In genomic region chr18:28793911-28794310, GRCh38 we compare ENCODE assay signal across 14 cellular contexts.
A peak's percentile ranks its signal among the peaks of the same experiment; 100 is the strongest.
DNase-seq lines count a peak whose midpoint lies in the region; ATAC-seq, FAIRE-seq and TF ChIP-seq lines count a peak whose summit lies in the region.
"Had no signal": no experiment of that assay in that cellular context is flagged by ENCODE, and none has a peak within 500 bp of the region (broad histone marks: within the 10 kb centered on the region; RNA-seq: fewer than 3 reads in every experiment).

No MANE protein-coding gene starts in this region.

- H3F3A ChIP-seq in GM23338 (replicated peaks; ENCODE audit: low read depth) = no peaks in the 10 kb centered on the region

- H3K27me3 ChIP-seq in GM23338 (ENCODE audit: insufficient read depth) (no peaks in the 10 kb centered on the region), colonic mucosa (no peaks in the 10 kb centered on the region)
- H3K27me3 ChIP-seq: foreskin keratinocyte had no signal

- H3K36me3 ChIP-seq in GM23338 (ENCODE audit: insufficient read depth) (no peaks in the 10 kb centered on the region), colonic mucosa (no peaks in the 10 kb centered on the region)

- H3K79me2 ChIP-seq in GM23338 (replicated peaks; ENCODE audit: insufficient read depth) = no peaks in the 10 kb centered on the region

- TF ChIP-seq CTCF in GM23338 (conservative IDR thresholded peaks at IDR 0.05; ENCODE audit: low read depth in 2 of 2) = no peak
- TF ChIP-seq CTCF in cardiac fibroblast (IDR thresholded peaks at IDR 0.05; ENCODE audit: low read depth, low read length) = no peak
- TF ChIP-seq CTCF in colonic mucosa (IDR thresholded peaks at IDR 0.05) = no peak

- no peaks in the 10 kb centered on the region for H3K9me3 Mint-ChIP-seq in GM23338

- H3K4me2 ChIP-seq in GM23338 = no peak overlapping the region

- no peak for ATAC-seq in GM23338
- no peak for ATAC-seq in GM21367 (IDR thresholded peaks at IDR 0.05; ENCODE audit: unreplicated experiment)

- no peak overlapping the region for H3K27ac ChIP-seq in GM23338 (ENCODE audit: low read depth)
- no peak overlapping the region for H3K27ac ChIP-seq in colonic mucosa

- H4K20me1 ChIP-seq in GM23338 (replicated peaks; ENCODE audit: insufficient read depth) = no peaks in the 10 kb centered on the region

- H3K4me3 ChIP-seq in GM23338 (no peak overlapping the region), cardiac fibroblast (replicated peaks in 1 of 2; ENCODE audit: low read depth in 2 of 2, low read length in 2 of 2) (no peak overlapping the region), colonic mucosa (no peak overlapping the region)

- H3K4me1 Mint-ChIP-seq in GM23338 = peaks cover 3% of the 10 kb centered on the region; the same call in 2 of the 3 replicates

- intact Hi-C loops in colonic mucosa (cut with DNase I) = no loop called here

- no peak for FAIRE-seq in GM12891 (lab: Jason Lieb, UNC)
- FAIRE-seq: endometrium had no signal

- no peaks in the 10 kb centered on the region for H3K36me3 Mint-ChIP-seq in GM23338 (ENCODE audit: low read depth)

- H2AFZ ChIP-seq in GM23338 = peak overlapping the region; percentile 52; the same call in 1 of the 2 replicates

- no peak for TF ChIP-seq POLR2A in GM12891 (IDR thresholded peaks at IDR 0.05; ENCODE audit: low read depth, low read length)

- H3K27ac Mint-ChIP-seq in GM23338 = no peak overlapping the region

- H3K9me2 ChIP-seq in GM23338 (ENCODE audit: insufficient read depth) = no peaks in the 10 kb centered on the region

- no peaks in the 10 kb centered on the region for H3K4me1 ChIP-seq in GM23338 (ENCODE audit: insufficient read depth)
- no peaks in the 10 kb centered on the region for H3K4me1 ChIP-seq in colonic mucosa
- H3K4me1 ChIP-seq: Caco-2 had no signal

- H3K4me3 Mint-ChIP-seq in GM23338 = no peak overlapping the region

- H3K27me3 Mint-ChIP-seq in GM23338 (ENCODE audit: insufficient read depth, low read depth, poor library complexity) = no peaks in the 10 kb centered on the region

- DNase-seq in COR-L47 (lab: John Stamatoyannopoulos, UW) (peak; percentile 9), GM23338 (ENCODE audit: low spot score) (no peak), cardiac fibroblast (ENCODE audit: low read depth in 2 of 2) (peak; percentile 39 to 49), lung microvascular endothelial cell (ENCODE audit: low read depth in 2 of 2) (peak; percentile 49 to 59), colonic mucosa (no peak), GM12891 (ENCODE audit: insufficient read length, low spot score) (no peak)
- DNase-seq: Caco-2; NCI-H1417 treated with DMSO at 0.1 percent for 48 hours; occipital lobe; Right ventricle myocardium superior; stimulated activated CD4-positive, alpha-beta T cell treated with anti-CD3 and anti-CD28 coated beads, Interleukin-2, amount 100 ng/mL, for 48 hours had no signal

- H3K9ac ChIP-seq in colonic mucosa (ENCODE audit: low read depth in 2 of 2, low read length in 2 of 2) = no peak overlapping the region

- no peaks in the 10 kb centered on the region for H3K9me3 ChIP-seq in colonic mucosa
- H3K9me3 ChIP-seq: Caco-2 had no signal

TF ChIP-seq in GM23338, 12 proteins besides CTCF, POLR2A, EP300 and RAD21 (continues in another document):
- TF ChIP-seq CREB1 (CRISPR knock-in tag; IDR thresholded peaks at IDR 0.05; ENCODE audit: low read depth) = no peak
- no peak for TF ChIP-seq REST (IDR thresholded peaks at IDR 0.05; ENCODE audit: unreplicated experiment)
- TF ChIP-seq STAT1 (IDR thresholded peaks at IDR 0.05; ENCODE audit: unreplicated experiment) = no peak
- TF ChIP-seq EZH2phosphoT487 (IDR thresholded peaks at IDR 0.05; ENCODE audit: unreplicated experiment) = no peak
- no peak for TF ChIP-seq EZH2 (IDR thresholded peaks at IDR 0.05; ENCODE audit: low read depth, unreplicated experiment)
- TF ChIP-seq ETS1 (IDR thresholded peaks at IDR 0.05) = no peak
- no peak for TF ChIP-seq ZNF114 (CRISPR knock-in tag; IDR thresholded peaks at IDR 0.05)

TF ChIP-seq in GM12891, 5 proteins besides CTCF, POLR2A, EP300 and RAD21:
- TF ChIP-seq POLR2AphosphoS5 (IDR thresholded peaks at IDR 0.05; ENCODE audit: low read depth, low read length) (no peak), TAF1 (IDR thresholded peaks at IDR 0.05; ENCODE audit: low read depth, low read length) (no peak), SPI1 (IDR thresholded peaks at IDR 0.05; ENCODE audit: low read depth, low read length) (no peak), POU2F2 (IDR thresholded peaks at IDR 0.05; ENCODE audit: low read depth, low read length) (no peak), PAX5 (IDR thresholded peaks at IDR 0.05; ENCODE audit: insufficient read depth, low read length, severe bottlenecking) (no peak)

Comparison
In these comparisons a context has a peak if more than half of its experiments do, and no peak if none do; other contexts are left out.
1. DNase-seq: peak in COR-L47 (single experiment), cardiac fibroblast (2 of 2) and lung microvascular endothelial cell (2 of 2); none in GM23338 (single experiment), colonic mucosa (single experiment) and GM12891 (single experiment).